Comparison of ENCODE assay signal across 1 cellular context in genomic region chr6:160102399-160102798, GRCh38.
TF ChIP-seq lines count a peak whose summit lies in the region.

No MANE protein-coding gene starts in this region.

TF ChIP-seq in WTC11, 78 proteins besides CTCF, POLR2A, EP300 and RAD21 (continued from another document):
- TF ChIP-seq ZNF512 (CRISPR knock-in tag; IDR thresholded peaks at IDR 0.05; ENCODE audit: borderline replicate concordance) (no peak), NFATC4 (CRISPR knock-in tag; IDR thresholded peaks at IDR 0.05) (no peak), MYBL2 (CRISPR knock-in tag; IDR thresholded peaks at IDR 0.05) (no peak), ELF4 (CRISPR knock-in tag; IDR thresholded peaks at IDR 0.05; ENCODE audit: low read depth) (no peak), ZNF219 (CRISPR knock-in tag; IDR thresholded peaks at IDR 0.05; ENCODE audit: borderline replicate concordance) (no peak), GRHL2 (CRISPR knock-in tag; IDR thresholded peaks at IDR 0.05; ENCODE audit: insufficient replicate concordance, severe bottlenecking) (no peak), FOXP1 (CRISPR knock-in tag; IDR thresholded peaks at IDR 0.05; ENCODE audit: borderline replicate concordance) (no peak), TCF7 (CRISPR knock-in tag; IDR thresholded peaks at IDR 0.05; ENCODE audit: low read depth) (no peak), NR2C2 (CRISPR knock-in tag; IDR thresholded peaks at IDR 0.05) (no peak), RELA (CRISPR knock-in tag; IDR thresholded peaks at IDR 0.05; ENCODE audit: borderline replicate concordance) (no peak), ZNF532 (CRISPR knock-in tag; IDR thresholded peaks at IDR 0.05; ENCODE audit: borderline replicate concordance) (no peak), TEAD1 (CRISPR knock-in tag; IDR thresholded peaks at IDR 0.05) (no peak), JUN (CRISPR knock-in tag; IDR thresholded peaks at IDR 0.05) (no peak), CBFB (CRISPR knock-in tag; IDR thresholded peaks at IDR 0.05; ENCODE audit: low read depth) (no peak), ATF1 (CRISPR knock-in tag; IDR thresholded peaks at IDR 0.05) (no peak)
- TF ChIP-seq, protein P1, sequence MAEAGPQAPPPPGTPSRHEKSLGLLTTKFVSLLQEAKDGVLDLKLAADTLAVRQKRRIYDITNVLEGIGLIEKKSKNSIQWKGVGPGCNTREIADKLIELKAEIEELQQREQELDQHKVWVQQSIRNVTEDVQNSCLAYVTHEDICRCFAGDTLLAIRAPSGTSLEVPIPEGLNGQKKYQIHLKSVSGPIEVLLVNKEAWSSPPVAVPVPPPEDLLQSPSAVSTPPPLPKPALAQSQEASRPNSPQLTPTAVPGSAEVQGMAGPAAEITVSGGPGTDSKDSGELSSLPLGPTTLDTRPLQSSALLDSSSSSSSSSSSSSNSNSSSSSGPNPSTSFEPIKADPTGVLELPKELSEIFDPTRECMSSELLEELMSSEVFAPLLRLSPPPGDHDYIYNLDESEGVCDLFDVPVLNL (CRISPR knock-in tag; IDR thresholded peaks at IDR 0.05; ENCODE audit: borderline replicate concordance, low read depth) = no peak
